27 cellular contexts compared by ENCODE assay signal in genomic region chr2:26811261-26811660, GRCh38. TPM values are rescaled to one million over a fixed set of nuclear protein-coding genes. Genes with fewer than 3 reads are reported as not detected.
"Had no signal": no experiment of that assay in that cellular context is flagged by ENCODE, and none has a peak within 500 bp of the region (broad histone marks: within the 10 kb centered on the region; RNA-seq: fewer than 3 reads in every experiment).

No MANE protein-coding gene starts in this region.

- H3K36me3 Mint-ChIP-seq: memory B cell; natural killer cell treated with Interleukin-12 subunit alpha and Interleukin-12 subunit beta and Interleukin-15 and Interleukin-18, amount 100 ng/mL, for 72 hours; stimulated activated memory B cell treated with anti-CD40 and anti-IgM and Interleukin-4, amounts not matched to agents 10 μg/mL and 1 μg/mL and 100 μg/mL, for 72 hours had no signal

- H3K4me3 ChIP-seq: colonic mucosa, esophagus squamous epithelium, lower lobe of right lung, psoas muscle, sigmoid colon, skin epidermis, spleen, thoracic aorta, tibial nerve, upper lobe of left lung had no signal

- H3K4me1 Mint-ChIP-seq: stimulated activated memory B cell treated with anti-CD40 and anti-IgM and Interleukin-4, amounts not matched to agents 10 μg/mL and 1 μg/mL and 100 μg/mL, for 72 hours had no signal

- H3K9me3 Mint-ChIP-seq: dendritic cell treated with granulocyte-macrophage colony-stimulating factor and Interleukin-4, amounts not matched to agents 40 ng/mL and 50 ng/mL, for 4 days; memory B cell; natural killer cell treated with Interleukin-12 subunit alpha and Interleukin-12 subunit beta and Interleukin-15 and Interleukin-18, amount 100 ng/mL, for 72 hours; neural crest cell; stimulated activated memory B cell treated with anti-CD40 and anti-IgM and Interleukin-4, amounts not matched to agents 10 μg/mL and 1 μg/mL and 100 μg/mL, for 72 hours had no signal

- H3K9me3 ChIP-seq: colonic mucosa, esophagus squamous epithelium, lower lobe of right lung, psoas muscle, sigmoid colon, spleen, thoracic aorta, tibial nerve, upper lobe of left lung had no signal

- H3K4me3 Mint-ChIP-seq: dendritic cell treated with granulocyte-macrophage colony-stimulating factor and Interleukin-4, amounts not matched to agents 40 ng/mL and 50 ng/mL, for 4 days; memory B cell; natural killer cell treated with Interleukin-12 subunit alpha and Interleukin-12 subunit beta and Interleukin-15 and Interleukin-18, amount 100 ng/mL, for 72 hours; neural crest cell; stimulated activated memory B cell treated with anti-CD40 and anti-IgM and Interleukin-4, amounts not matched to agents 10 μg/mL and 1 μg/mL and 100 μg/mL, for 72 hours had no signal

- H3K27ac ChIP-seq: colonic mucosa, esophagus squamous epithelium, lower lobe of right lung, psoas muscle, sigmoid colon, skin epidermis, spleen, thoracic aorta, tibial nerve, upper lobe of left lung had no signal

- H3K27ac Mint-ChIP-seq: memory B cell; natural killer cell treated with Interleukin-12 subunit alpha and Interleukin-12 subunit beta and Interleukin-15 and Interleukin-18, amount 100 ng/mL, for 72 hours; stimulated activated memory B cell treated with anti-CD40 and anti-IgM and Interleukin-4, amounts not matched to agents 10 μg/mL and 1 μg/mL and 100 μg/mL, for 72 hours had no signal

- H3K36me3 ChIP-seq: colonic mucosa, esophagus squamous epithelium, lower lobe of right lung, sigmoid colon, spleen, thoracic aorta, tibial nerve, upper lobe of left lung had no signal

- DNase-seq: colonic mucosa; effector memory CD4-positive, alpha-beta T cell; erythroblast; esophagus squamous epithelium; foreskin melanocyte; left ventricle myocardium superior; lower lobe of right lung; psoas muscle; right cardiac atrium; sigmoid colon; spleen; stimulated activated CD4-positive, alpha-beta T cell treated with anti-CD3 and anti-CD28 coated beads, Interleukin-4, amount 100 ng/mL, for 4 hours; stimulated activated naive CD8-positive, alpha-beta T cell treated with anti-CD3 and anti-CD28 coated beads, Interleukin-15, Interleukin-2, amounts not matched to agents 100 U/mL and 50 U/mL, for 24 hours; upper lobe of left lung had no signal

- H3K4me1 ChIP-seq: colonic mucosa, lower lobe of right lung, psoas muscle, sigmoid colon, tibial nerve, upper lobe of left lung had no signal

- ATAC-seq: left ventricle myocardium superior; lower lobe of right lung; natural killer cell treated with Interleukin-12 subunit alpha and Interleukin-12 subunit beta and Interleukin-15 and Interleukin-18, amount 100 ng/mL, for 72 hours; psoas muscle; stimulated activated memory B cell treated with anti-CD40 and anti-IgM and Interleukin-4, amounts not matched to agents 10 μg/mL and 1 μg/mL and 100 μg/mL, for 72 hours; stimulated activated naive CD8-positive, alpha-beta T cell treated with anti-CD3 and anti-CD28 coated beads, Interleukin-15, Interleukin-2, amounts not matched to agents 100 U/mL and 50 U/mL, for 24 hours had no signal

- H3K27me3 ChIP-seq: colonic mucosa, tibial nerve, upper lobe of left lung had no signal

RNA-seq across cellular contexts. Expression of gene CENPA, which starts 25.4 kb away (rescaled TPM):
- total RNA-seq: left ventricle myocardium superior, psoas muscle, sigmoid colon, thoracic aorta had no signal

RNA-seq across cellular contexts. Expression of gene DPYSL5, which starts 36.7 kb away (rescaled TPM):
- total RNA-seq: esophagus squamous epithelium; glomerular endothelial cell; left ventricle myocardium superior; lower lobe of right lung; mononuclear cell; natural killer cell treated with Interleukin-12 subunit alpha and Interleukin-12 subunit beta and Interleukin-15 and Interleukin-18, amount 100 ng/mL, for 72 hours; osteoblast; renal cortical epithelial cell; right cardiac atrium; thoracic aorta; tibial nerve; upper lobe of left lung had no signal
- polyA plus RNA-seq: keratinocyte had no signal
